In genomic region chr1:21896652-21897532, GRCh38 we compare ENCODE assay signal across 12 cellular contexts. TPM values are rescaled to one million over a fixed set of nuclear protein-coding genes. Genes with fewer than 3 reads are reported as not detected.
DNase-seq lines count a peak whose midpoint lies in the region; ATAC-seq and TF ChIP-seq lines count a peak whose summit lies in the region.
"Had no signal": no experiment of that assay in that cellular context is flagged by ENCODE, and none has a peak within 500 bp of the region (broad histone marks: within the 10 kb centered on the region; RNA-seq: fewer than 3 reads in every experiment).

No MANE protein-coding gene starts in this region.

- CTCF ChIA-PET in CD8-positive, alpha-beta memory T cell (lab: Charles Lee): no interaction called here

- POLR2A ChIA-PET in CD8-positive, alpha-beta memory T cell (lab: Charles Lee): no interaction called here

- H3K27me3 ChIP-seq in CD8-positive, alpha-beta memory T cell (ENCODE audit: insufficient read depth, low read length, poor library complexity, severe bottlenecking): no peaks in the 10 kb centered on the region
- H3K27me3 ChIP-seq in body of pancreas (no peaks in the 10 kb centered on the region), prostate gland (replicated peaks; ENCODE audit: insufficient read depth) (no peaks in the 10 kb centered on the region)

- H3K9me3 Mint-ChIP-seq in CD8-positive, alpha-beta memory T cell: no peaks in the 10 kb centered on the region
- H3K9me3 Mint-ChIP-seq: activated B cell treated with CpG ODN at 0.5 μM for 24 hours; activated naive CD8-positive, alpha-beta T cell treated with anti-CD3 and anti-CD28 coated beads, Interleukin-2, amount 10 ng/mL, durations not matched to agents 7 days and 5 days had no signal

- DNase-seq in CD8-positive, alpha-beta memory T cell: no peak
- DNase-seq in body of pancreas (peak in 3 of 4 donors; percentile 42 to 63 (median 55)), kidney tubule cell (ENCODE audit: low spot score) (peak; percentile 30), prostate gland (ENCODE audit: low spot score) (peak; percentile 71), NCI-H2171 treated with DMSO at 0.1 percent for 48 hours (lab: John Stamatoyannopoulos, UW) (no peak), EL (no peak), NOMO-1 treated with dmso at 0.1 percent for 144 hours (lab: John Stamatoyannopoulos, UW; ENCODE audit: unreplicated experiment) (no peak)
- no peak for DNase-seq in activated effector memory CD4-positive, alpha-beta T cell treated with Interleukin-2 at 50 U/mL for 16 hours
- DNase-seq: activated B cell treated with CpG ODN at 0.5 μM for 24 hours; activated naive CD8-positive, alpha-beta T cell treated with anti-CD3 and anti-CD28 coated beads, Interleukin-2, amount 10 ng/mL, durations not matched to agents 7 days and 5 days; NCI-H526 treated with DMSO at 0.1 percent for 48 hours; stimulated activated CD4-positive, alpha-beta T cell treated with anti-CD3 and anti-CD28 coated beads, Interleukin-15, amount 100 ng/mL, for 24 hours had no signal

- peaks cover under 1 to 3% of the 10 kb centered on the region in 2 donors for H3K27me3 Mint-ChIP-seq in CD8-positive, alpha-beta memory T cell

- no peaks in the 10 kb centered on the region for H3K36me3 Mint-ChIP-seq in CD8-positive, alpha-beta memory T cell
- H3K36me3 Mint-ChIP-seq: activated naive CD8-positive, alpha-beta T cell treated with anti-CD3 and anti-CD28 coated beads, Interleukin-2, amount 10 ng/mL, durations not matched to agents 7 days and 5 days had no signal

- intact Hi-C loops in body of pancreas (cut with DNase I): no loop called here
- intact Hi-C loops in prostate gland (cut with DNase I): loop anchor here (5.0 kb wide), 1 partner anchor 45 kb away; no protein-coding TSS in a partner anchor

- TF ChIP-seq CTCF in body of pancreas (IDR thresholded peaks at IDR 0.05): no peak
- no peak for TF ChIP-seq CTCF in prostate gland (IDR thresholded peaks at IDR 0.05)

- H3K27ac ChIP-seq in CD8-positive, alpha-beta memory T cell (ENCODE audit: low read depth, low read length): peak overlapping the region; percentile 9
- H3K27ac ChIP-seq in body of pancreas (peak overlapping the region; percentile 36 to 72 (median 58)), prostate gland (peak overlapping the region; percentile 52 to 66)

- H3K4me3 ChIP-seq in CD8-positive, alpha-beta memory T cell (ENCODE audit: low read length): no peak overlapping the region
- no peak overlapping the region for H3K4me3 ChIP-seq in body of pancreas
- H3K4me3 ChIP-seq in prostate gland: no peak overlapping the region

- no peak for TF ChIP-seq POLR2A in body of pancreas (IDR thresholded peaks at IDR 0.05)
- no peak for TF ChIP-seq POLR2A in prostate gland (IDR thresholded peaks at IDR 0.05)

- H3K4me1 Mint-ChIP-seq in CD8-positive, alpha-beta memory T cell: no peaks in the 10 kb centered on the region
- H3K4me1 Mint-ChIP-seq: activated B cell treated with CpG ODN at 0.5 μM for 24 hours had no signal

- H3K9me3 ChIP-seq in CD8-positive, alpha-beta memory T cell (ENCODE audit: low read length): no peaks in the 10 kb centered on the region
- H3K9me3 ChIP-seq in body of pancreas (no peaks in the 10 kb centered on the region), prostate gland (no peaks in the 10 kb centered on the region)

- WGBS in body of pancreas, 2 donors: 63 to 69% methylated on average over 17 to 20 of the region's 20 CpGs
- whole genome bisulfite sequencing in prostate gland: 24% methylated on average over 18 of the region's 20 CpGs

- H3K4me3 Mint-ChIP-seq in CD8-positive, alpha-beta memory T cell: no peak overlapping the region
- H3K4me3 Mint-ChIP-seq: activated B cell treated with CpG ODN at 0.5 μM for 24 hours; activated naive CD8-positive, alpha-beta T cell treated with anti-CD3 and anti-CD28 coated beads, Interleukin-2, amount 10 ng/mL, durations not matched to agents 7 days and 5 days had no signal

- no peak overlapping the region for H3K27ac Mint-ChIP-seq in CD8-positive, alpha-beta memory T cell
- H3K27ac Mint-ChIP-seq: activated B cell treated with CpG ODN at 0.5 μM for 24 hours; activated naive CD8-positive, alpha-beta T cell treated with anti-CD3 and anti-CD28 coated beads, Interleukin-2, amount 10 ng/mL, durations not matched to agents 7 days and 5 days had no signal

- H3K36me3 ChIP-seq in CD8-positive, alpha-beta memory T cell (ENCODE audit: insufficient read depth, low read length): no peaks in the 10 kb centered on the region
- H3K36me3 ChIP-seq in body of pancreas (replicated peaks in 1 of 2; ENCODE audit: insufficient read depth in 1 of 2, low read depth in 2 of 2) (peaks cover 0 to 3% of the 10 kb centered on the region in 2 donors), prostate gland (no peaks in the 10 kb centered on the region)

- H3K4me1 ChIP-seq in CD8-positive, alpha-beta memory T cell (ENCODE audit: insufficient read depth, low read length): no peaks in the 10 kb centered on the region
- peaks cover 18% of the 10 kb centered on the region for H3K4me1 ChIP-seq in body of pancreas
- peaks cover 22% of the 10 kb centered on the region for H3K4me1 ChIP-seq in prostate gland (replicated peaks)

- ATAC-seq in body of pancreas: peak; percentile 34

RNA-seq across cellular contexts. Expression of gene HSPG2, which starts 40.2 kb away (rescaled TPM):
- total RNA-seq in CD8-positive, alpha-beta memory T cell: under 1 TPM; 0.24 to 0.72 TPM
- polyA plus RNA-seq in CD8-positive, alpha-beta memory T cell: not detected
- total RNA-seq in body of pancreas (100 to 1,000 TPM in 1 of 2 donors, 10 to 100 TPM in 1; 87.7 to 179 TPM), prostate gland (100 to 1,000 TPM; 135 to 257 TPM)

Comparison
In these comparisons a context has a peak if more than half of its experiments do, and no peak if none do; other contexts are left out.
1. DNase-seq: peak in body of pancreas (3 of 4), kidney tubule cell (single experiment) and prostate gland (single experiment); none in CD8-positive, alpha-beta memory T cell (0 of 5), activated effector memory CD4-positive, alpha-beta T cell treated with Interleukin-2 at 50 U/mL for 16 hours (single experiment), NCI-H2171 treated with DMSO at 0.1 percent for 48 hours (single experiment), EL (single experiment) and NOMO-1 treated with dmso at 0.1 percent for 144 hours (single experiment).
2. H3K27ac ChIP-seq: peak in every context shown above with its lines; median percentile 59 in prostate gland; 58 in body of pancreas; 9 in CD8-positive, alpha-beta memory T cell.
3. RNA of gene HSPG2, which starts 40.2 kb away (total RNA-seq): 135 to 257 TPM in prostate gland and 87.7 to 179 TPM in body of pancreas; 0.24 to 0.72 TPM in CD8-positive, alpha-beta memory T cell; every median in the first group is over 10 times any median in the second.